In the genomic region with DNA sequence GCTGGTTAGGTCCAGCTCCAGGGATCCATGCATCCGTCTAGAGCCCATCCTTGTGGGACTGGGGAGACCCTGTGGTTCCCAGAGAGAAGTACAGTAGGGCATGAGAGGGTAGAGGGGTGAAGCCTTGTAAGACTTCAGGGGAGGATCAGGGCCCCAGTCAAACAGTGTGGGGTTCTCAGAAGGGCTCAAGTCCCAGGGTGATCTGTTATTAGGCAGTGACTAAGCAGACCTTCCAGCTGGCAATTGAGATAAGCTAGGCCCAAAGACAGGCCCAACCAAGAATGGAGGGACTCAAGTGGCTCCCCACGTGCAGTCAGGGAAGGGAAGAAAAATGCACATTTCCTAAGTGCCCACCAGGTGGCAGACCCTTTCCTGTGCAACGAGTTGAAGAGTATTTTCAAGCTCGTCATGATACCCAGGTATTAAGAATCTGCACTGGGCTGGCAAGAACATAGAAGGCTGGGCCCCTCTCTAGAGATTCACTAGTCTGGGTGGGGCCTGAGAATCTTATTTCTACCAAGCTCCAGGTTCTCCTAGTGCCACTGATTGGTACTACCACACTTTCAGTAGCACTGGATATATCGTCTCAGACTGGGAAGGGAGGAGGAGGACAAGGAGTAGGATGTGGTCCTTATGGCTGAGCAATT, we compare ENCODE assay signal across 1 cellular context.
TF ChIP-seq lines count a peak whose summit lies in the region.

No MANE protein-coding gene starts in this region.

TF ChIP-seq in HepG2, 621 proteins besides CTCF, POLR2A, EP300 and RAD21 (continued from another document):
- TF ChIP-seq PRDM4 (CRISPR knock-in tag; IDR thresholded peaks at IDR 0.05; ENCODE audit: borderline replicate concordance): no peak
- TF ChIP-seq ZNF790 (CRISPR knock-in tag; IDR thresholded peaks at IDR 0.05; ENCODE audit: borderline replicate concordance): no peak
- TF ChIP-seq, protein P1, sequence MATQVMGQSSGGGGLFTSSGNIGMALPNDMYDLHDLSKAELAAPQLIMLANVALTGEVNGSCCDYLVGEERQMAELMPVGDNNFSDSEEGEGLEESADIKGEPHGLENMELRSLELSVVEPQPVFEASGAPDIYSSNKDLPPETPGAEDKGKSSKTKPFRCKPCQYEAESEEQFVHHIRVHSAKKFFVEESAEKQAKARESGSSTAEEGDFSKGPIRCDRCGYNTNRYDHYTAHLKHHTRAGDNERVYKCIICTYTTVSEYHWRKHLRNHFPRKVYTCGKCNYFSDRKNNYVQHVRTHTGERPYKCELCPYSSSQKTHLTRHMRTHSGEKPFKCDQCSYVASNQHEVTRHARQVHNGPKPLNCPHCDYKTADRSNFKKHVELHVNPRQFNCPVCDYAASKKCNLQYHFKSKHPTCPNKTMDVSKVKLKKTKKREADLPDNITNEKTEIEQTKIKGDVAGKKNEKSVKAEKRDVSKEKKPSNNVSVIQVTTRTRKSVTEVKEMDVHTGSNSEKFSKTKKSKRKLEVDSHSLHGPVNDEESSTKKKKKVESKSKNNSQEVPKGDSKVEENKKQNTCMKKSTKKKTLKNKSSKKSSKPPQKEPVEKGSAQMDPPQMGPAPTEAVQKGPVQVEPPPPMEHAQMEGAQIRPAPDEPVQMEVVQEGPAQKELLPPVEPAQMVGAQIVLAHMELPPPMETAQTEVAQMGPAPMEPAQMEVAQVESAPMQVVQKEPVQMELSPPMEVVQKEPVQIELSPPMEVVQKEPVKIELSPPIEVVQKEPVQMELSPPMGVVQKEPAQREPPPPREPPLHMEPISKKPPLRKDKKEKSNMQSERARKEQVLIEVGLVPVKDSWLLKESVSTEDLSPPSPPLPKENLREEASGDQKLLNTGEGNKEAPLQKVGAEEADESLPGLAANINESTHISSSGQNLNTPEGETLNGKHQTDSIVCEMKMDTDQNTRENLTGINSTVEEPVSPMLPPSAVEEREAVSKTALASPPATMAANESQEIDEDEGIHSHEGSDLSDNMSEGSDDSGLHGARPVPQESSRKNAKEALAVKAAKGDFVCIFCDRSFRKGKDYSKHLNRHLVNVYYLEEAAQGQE (IDR thresholded peaks at IDR 0.05; ENCODE audit: borderline replicate concordance in 1 of 2, low read depth in 1 of 2, low read length in 2 of 2): no peak
- peak; percentile 70; the same call in 1 of the 2 replicates for TF ChIP-seq SMC3 (IDR thresholded peaks at IDR 0.05; ENCODE audit: low read length)
